ENCODE assay signal across 8 cellular contexts in the genomic region with DNA sequence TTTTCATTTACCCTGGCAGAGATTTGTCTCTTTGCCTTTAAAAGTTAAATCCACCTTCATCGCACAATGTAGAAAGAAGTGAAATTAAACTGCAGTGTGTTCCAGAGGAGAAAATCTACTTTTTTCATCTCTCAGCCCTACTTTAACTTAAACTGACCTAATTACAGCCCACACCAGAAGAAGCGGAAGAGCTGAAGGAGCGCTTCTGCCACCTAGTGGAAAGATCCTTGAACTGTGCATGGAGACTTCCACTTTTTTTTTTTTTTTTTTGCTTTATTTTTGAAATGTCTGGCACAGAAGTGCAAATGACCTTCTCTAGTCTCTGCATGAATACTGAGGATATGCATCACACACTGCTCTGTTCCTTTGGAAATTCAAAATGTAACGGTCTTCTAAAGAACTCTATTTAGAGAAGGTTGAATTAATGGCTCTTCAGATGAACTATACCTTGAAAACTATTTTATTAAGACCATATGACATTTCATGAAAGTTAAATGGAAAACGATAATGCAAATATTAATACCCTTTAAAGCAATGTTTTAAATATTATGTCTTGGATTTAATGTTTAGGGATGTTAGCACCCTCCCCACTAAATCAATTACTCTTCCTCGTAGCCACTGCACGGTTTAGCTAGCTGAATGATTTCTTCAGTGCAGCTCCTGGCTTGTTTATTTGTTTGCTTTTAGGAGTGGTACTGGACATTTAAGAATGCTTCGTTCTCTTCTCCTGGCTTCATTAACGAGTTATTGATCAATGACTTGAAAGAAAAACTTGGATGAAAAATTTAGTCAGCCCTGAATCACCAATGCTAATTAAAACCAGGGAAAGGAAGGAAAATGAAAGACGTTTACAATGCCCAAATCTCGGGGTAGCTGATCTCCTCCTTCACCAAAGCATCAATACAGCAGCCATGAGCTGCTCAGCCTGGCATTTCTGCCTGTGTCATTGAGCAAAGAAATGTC.
DNase-seq lines count a peak whose midpoint lies in the region; ATAC-seq and TF ChIP-seq lines count a peak whose summit lies in the region.

No MANE protein-coding gene starts in this region.

- H2BK120ac ChIP-seq in neuronal stem cell (ENCODE audit: low read depth, low read length), result no peak overlapping the region

- peak overlapping the region; percentile 25; the same call in 1 of the 2 replicates for H3K4me2 ChIP-seq in PC-9
- H3K4me2 ChIP-seq in neuronal stem cell (ENCODE audit: insufficient read depth, low read length, poor library complexity, severe bottlenecking), result no peak overlapping the region

- no peak overlapping the region for H3K4me3 ChIP-seq in PC-9
- no peak overlapping the region for H3K4me3 ChIP-seq in fibroblast of the aortic adventitia (ENCODE audit: low read depth, low read length)
- H3K4me3 ChIP-seq in neuronal stem cell (ENCODE audit: low read length in 2 of 2), result no peak overlapping the region
- H3K4me3 ChIP-seq in thyroid gland (replicated peaks in 1 of 3), result peak overlapping the region in 1 of 3 donors; percentile 3

- H3K4me3 Mint-ChIP-seq in IgD-negative memory B cell, result peak overlapping the region; percentile 63 to 90 (median 81)

- H3K79me1 ChIP-seq in neuronal stem cell (ENCODE audit: low read depth, low read length), result no peaks in the 10 kb centered on the region

- no peak overlapping the region for H3K9ac ChIP-seq in neuronal stem cell (ENCODE audit: low read depth, low read length, poor library complexity)

- H3K36me3 Mint-ChIP-seq in IgD-negative memory B cell, result no peaks in the 10 kb centered on the region

- no peaks in the 10 kb centered on the region for H3F3A ChIP-seq in PC-9 (ENCODE audit: insufficient read depth, low read depth)

- peak; percentile 96 for ATAC-seq in GM21723 (IDR thresholded peaks at IDR 0.05; ENCODE audit: unreplicated experiment)

- DNase-seq in Daoy (ENCODE audit: low read depth) (peak; percentile 78), PC-9 (peak; percentile 46 to 52), fibroblast of the aortic adventitia (ENCODE audit: low read depth) (peak; percentile 97), neuronal stem cell (ENCODE audit: low spot score) (peak; percentile 78), thyroid gland (peak; percentile 61 to 69)
- DNase-seq in activated T-cell treated with anti-CD3 and anti-CD28 coated beads, Interleukin-2, amount 50 U/mL, for 48 hours, result peak; percentile 48 to 56

- CTCF ChIA-PET in PC-9 (lab: Charles Lee), result interaction anchor here (0.6 kb wide), 1 partner anchor 523 kb away, joined by 6 read pairs; no protein-coding TSS in a partner anchor

- H3K14ac ChIP-seq in neuronal stem cell (ENCODE audit: low read length), result no peak overlapping the region

- H4K91ac ChIP-seq in neuronal stem cell (ENCODE audit: low read depth, low read length, poor library complexity), result no peak overlapping the region

- H4K20me1 ChIP-seq in PC-9 (ENCODE audit: insufficient read depth), result no peaks in the 10 kb centered on the region

- no peak overlapping the region for H4K8ac ChIP-seq in neuronal stem cell (ENCODE audit: low read depth, low read length)

- H3K27ac Mint-ChIP-seq in IgD-negative memory B cell, result peak overlapping the region in 2 of 3 donors; percentile 2 to 54

- H3K9me3 ChIP-seq in PC-9 (ENCODE audit: insufficient read depth, low read depth) (no peaks in the 10 kb centered on the region; the same call in 1 of the 2 replicates), neuronal stem cell (replicated peaks in 1 of 2; ENCODE audit: control insufficient read depth in 2 of 2, insufficient read depth in 1 of 2, low read depth in 1 of 2, low read length in 2 of 2) (no peaks in the 10 kb centered on the region), thyroid gland (no peaks in the 10 kb centered on the region)

- H3K4me1 ChIP-seq in PC-9 (replicated peaks; ENCODE audit: insufficient read depth), result peaks cover 4% of the 10 kb centered on the region; the same call in 1 of the 2 replicates
- peaks cover 2 to 3% of the 10 kb centered on the region in 2 donors for H3K4me1 ChIP-seq in neuronal stem cell (ENCODE audit: control insufficient read depth in 2 of 2, insufficient read depth in 1 of 2, low read depth in 1 of 2, low read length in 2 of 2)
- peaks cover 0 to 9% of the 10 kb centered on the region in 2 donors for H3K4me1 ChIP-seq in thyroid gland

- no peak overlapping the region for H3K23ac ChIP-seq in neuronal stem cell (ENCODE audit: low read depth, low read length, poor library complexity)

- H3K79me2 ChIP-seq in PC-9 (ENCODE audit: low read depth), result no peaks in the 10 kb centered on the region

- H3K4me1 Mint-ChIP-seq in IgD-negative memory B cell, result peaks cover 5 to 7% (median 6%) of the 10 kb centered on the region in 3 donors

- no TSS peak for BruUV-seq in PC-9 (replicated peaks; lab: Mats Ljungman, UMichigan)

- TF ChIP-seq POLR2A in thyroid gland (IDR thresholded peaks at IDR 0.05), result no peak

- H2AFZ ChIP-seq in PC-9 (no peak overlapping the region), neuronal stem cell (ENCODE audit: low read length) (peak overlapping the region; percentile 54)

- intact Hi-C loops in PC-9 (cut with micrococcal nuclease; ENCODE audit: unreplicated experiment), result loop anchor here (5.0 kb wide), 1 partner anchor 641 kb away; no protein-coding TSS in a partner anchor
- intact Hi-C loops in thyroid gland (cut with DNase I), result no loop called here

- peaks cover 6% of the 10 kb centered on the region for H3K27me3 Mint-ChIP-seq in IgD-negative memory B cell

- no peak overlapping the region for H3K4ac ChIP-seq in neuronal stem cell (ENCODE audit: low read length)

- no peak overlapping the region for H2BK15ac ChIP-seq in neuronal stem cell (ENCODE audit: low read length)

- TF ChIP-seq CTCF in PC-9 (conservative IDR thresholded peaks at IDR 0.05) (peak; percentile 91), fibroblast of the aortic adventitia (IDR thresholded peaks at IDR 0.05; ENCODE audit: insufficient read depth, low read length) (peak; percentile 89), thyroid gland (IDR thresholded peaks at IDR 0.05) (peak; percentile 75 to 98 (median 82))

- H3K27ac ChIP-seq in PC-9 (no peak overlapping the region), neuronal stem cell (replicated peaks; ENCODE audit: low read length) (no peak overlapping the region), thyroid gland (peak overlapping the region; percentile 5 to 70 (median 60))

- H3K27me3 ChIP-seq in PC-9 (ENCODE audit: insufficient read depth, low read depth) (no peaks in the 10 kb centered on the region), neuronal stem cell (ENCODE audit: control insufficient read depth in 3 of 3, insufficient read depth in 3 of 3, low read depth in 1 of 3, low read length in 3 of 3) (no peaks in the 10 kb centered on the region), thyroid gland (no peaks in the 10 kb centered on the region)

- no peak overlapping the region for H2AK5ac ChIP-seq in neuronal stem cell (ENCODE audit: low read depth, low read length)

- H3K9me3 Mint-ChIP-seq in IgD-negative memory B cell, result no peaks in the 10 kb centered on the region

- H2BK5ac ChIP-seq in neuronal stem cell (ENCODE audit: low read length), result no peak overlapping the region

- no peak overlapping the region for H2BK12ac ChIP-seq in neuronal stem cell (ENCODE audit: low read length)

- POLR2A ChIA-PET in PC-9 (lab: Charles Lee; ENCODE audit: unreplicated experiment), result no interaction called here

- H3K36me3 ChIP-seq in PC-9 (ENCODE audit: low read depth) (no peaks in the 10 kb centered on the region), neuronal stem cell (replicated peaks in 1 of 2; ENCODE audit: control insufficient read depth in 2 of 2, insufficient read depth in 2 of 2, low read length in 2 of 2) (no peaks in the 10 kb centered on the region), thyroid gland (no peaks in the 10 kb centered on the region)

- WGBS in neuronal stem cell (ENCODE audit: extremely low coverage in 2 of 2, insufficient read length in 2 of 2, insufficient replicate concordance in 1 of 2), 2 donors, result no CpG with 5 or more reads among the region's 11 CpGs
- WGBS in thyroid gland, 2 donors, result 27 to 29% methylated on average over 11 of the region's 11 CpGs

- no peaks in the 10 kb centered on the region for H3K9me2 ChIP-seq in PC-9 (ENCODE audit: insufficient read depth)

- H3K18ac ChIP-seq in neuronal stem cell (ENCODE audit: low read length), result no peak overlapping the region

Comparison
In these comparisons a context has a peak if more than half of its experiments do, and no peak if none do; other contexts are left out.
1. H3K27ac ChIP-seq: peak in thyroid gland (3 of 3); none in PC-9 (single experiment) and neuronal stem cell (single experiment).
2. Peak in every context shown above with its lines, with median percentiles within 50 percentile points of each other: DNase-seq and CTCF ChIP-seq.